ENCODE assay signal across 8 cellular contexts in genomic region chr17:81711814-81712467, GRCh38. TPM values are rescaled to one million over a fixed set of nuclear protein-coding genes. Genes with fewer than 3 reads are reported as not detected.
DNase-seq lines count a peak whose midpoint lies in the region; ATAC-seq and TF ChIP-seq lines count a peak whose summit lies in the region.

TSS of gene SLC25A10 (plus strand) at chr17:81712284. CDS start at chr17:81712427, 143 bp downstream.

- H3K4me2 ChIP-seq in Karpas-422 (ENCODE audit: low read depth, low read length, poor library complexity, severe bottlenecking) (peak within 1 kb of the TSS; percentile 94), neural cell (ENCODE audit: low read length) (peak within 1 kb of the TSS; percentile 51)

- H3K36me3 ChIP-seq in Karpas-422 (ENCODE audit: insufficient read depth, low read length) (peaks cover 7% of the 10 kb centered on the region; the same call in 1 of the 2 replicates), neural cell (ENCODE audit: insufficient read depth, low read length) (no peaks in the 10 kb centered on the region)

- DNase-seq in D341Med (ENCODE audit: low spot score) (peak; percentile 100), Karpas-422 (peak; percentile 94), fibroblast of villous mesenchyme (ENCODE audit: low read depth) (peak; percentile 68)
- DNase-seq in activated T-helper 9 cell treated with anti-CD3 and anti-CD28 coated beads, Interleukin-2, amount 50 U/mL, for 16 hours (ENCODE audit: low read depth), result peak; percentile 74
- peak; percentile 86 for DNase-seq in stimulated activated naive CD8-positive, alpha-beta T cell treated with anti-CD3 and anti-CD28 coated beads, Interleukin-15, Interleukin-2, amounts not matched to agents 100 U/mL and 50 U/mL, for 24 hours

- TF ChIP-seq POLR2A in Raji (IDR thresholded peaks at IDR 0.05; ENCODE audit: insufficient read depth, low read depth, low read length), result peak; percentile 53; the same call in 1 of the 2 replicates

- no peaks in the 10 kb centered on the region for H3K9me2 ChIP-seq in Karpas-422 (replicated peaks; ENCODE audit: insufficient read depth, low read length)
- no peaks in the 10 kb centered on the region for H3K9me2 ChIP-seq in neural cell (ENCODE audit: insufficient read depth, low read length)

- peak within 1 kb of the TSS; percentile 64 for H3K27ac ChIP-seq in Karpas-422 (ENCODE audit: low read length)
- no peak within 1 kb of the TSS for H3K27ac ChIP-seq in neural cell (ENCODE audit: low read length)

- H3K79me2 ChIP-seq in Karpas-422 (ENCODE audit: low read length) (peaks cover 22% of the 10 kb centered on the region), neural cell (replicated peaks; ENCODE audit: insufficient read depth, low read length) (no peaks in the 10 kb centered on the region)

- ATAC-seq in GM21528 (IDR thresholded peaks at IDR 0.05; ENCODE audit: low FRiP score, unreplicated experiment), result peak; percentile 52
- peak; percentile 86 for ATAC-seq in stimulated activated naive CD8-positive, alpha-beta T cell treated with anti-CD3 and anti-CD28 coated beads, Interleukin-15, Interleukin-2, amounts not matched to agents 100 U/mL and 50 U/mL, for 24 hours

- H3K27me3 ChIP-seq in Karpas-422 (ENCODE audit: low read length) (no peaks in the 10 kb centered on the region), neural cell (ENCODE audit: insufficient read depth, low read depth, low read length) (peaks cover 8% of the 10 kb centered on the region)

- H3F3A ChIP-seq in neural cell (ENCODE audit: insufficient read depth, low read length, poor library complexity, severe bottlenecking), result no peaks in the 10 kb centered on the region

- H3K9me3 ChIP-seq in Karpas-422 (ENCODE audit: low read length), result no peaks in the 10 kb centered on the region
- no peaks in the 10 kb centered on the region for H3K9me3 ChIP-seq in neural cell (ENCODE audit: low read length)

- TF ChIP-seq CTCF in fibroblast of villous mesenchyme (IDR thresholded peaks at IDR 0.05; ENCODE audit: insufficient read depth, low read depth, low read length), result no peak
- peak; percentile 49 for TF ChIP-seq CTCF in neural cell (IDR thresholded peaks at IDR 0.05; ENCODE audit: poor library complexity, severe bottlenecking)

- peaks cover 23% of the 10 kb centered on the region; the same call in 1 of the 2 replicates for H4K20me1 ChIP-seq in Karpas-422 (ENCODE audit: insufficient read depth, low read depth, low read length)
- H4K20me1 ChIP-seq in neural cell (ENCODE audit: insufficient read depth), result no peaks in the 10 kb centered on the region

- peak; percentile 10 for TF ChIP-seq EP300 in neural cell (conservative IDR thresholded peaks at IDR 0.05; ENCODE audit: poor library complexity, severe bottlenecking)

- H3K4me1 ChIP-seq in Karpas-422 (ENCODE audit: low read length), result peaks cover 29% of the 10 kb centered on the region

- peak within 1 kb of the TSS; percentile 85 for H3K9ac ChIP-seq in Karpas-422 (ENCODE audit: low read length)
- H3K9ac ChIP-seq in neural cell (ENCODE audit: low read length), result peak within 1 kb of the TSS; percentile 59

- TF ChIP-seq RAD21 in neural cell (conservative IDR thresholded peaks at IDR 0.05), result peak; percentile 11

- peak within 1 kb of the TSS; percentile 90 for H3K4me3 ChIP-seq in Karpas-422 (ENCODE audit: low read length)
- peak within 1 kb of the TSS; percentile 66 for H3K4me3 ChIP-seq in fibroblast of villous mesenchyme (ENCODE audit: low read depth, low read length)
- peak within 1 kb of the TSS; percentile 68 for H3K4me3 ChIP-seq in neural cell (ENCODE audit: low read length)

- H2AFZ ChIP-seq in Karpas-422 (ENCODE audit: low read length) (no peak within 1 kb of the TSS), neural cell (ENCODE audit: low read depth, low read length) (no peak within 1 kb of the TSS)

TF ChIP-seq in neural cell, 6 proteins besides CTCF, POLR2A, EP300 and RAD21:
- no peak for TF ChIP-seq SMC3 (conservative IDR thresholded peaks at IDR 0.05; ENCODE audit: poor library complexity)
- TF ChIP-seq EZH2 (IDR thresholded peaks at IDR 0.05; ENCODE audit: borderline replicate concordance, insufficient read depth, low read length, poor library complexity, severe bottlenecking), result no peak
- TF ChIP-seq TAF1 (IDR thresholded peaks at IDR 0.05; ENCODE audit: low read depth), result no peak
- no peak for TF ChIP-seq REST (IDR thresholded peaks at IDR 0.05; ENCODE audit: borderline replicate concordance)
- peak; percentile 17 for TF ChIP-seq POLR2AphosphoS5 (IDR thresholded peaks at IDR 0.05)
- peak; percentile 97 for TF ChIP-seq MXI1 (conservative IDR thresholded peaks at IDR 0.05; ENCODE audit: poor library complexity, severe bottlenecking)
TF ChIP-seq in neural cell: peak in this region for 2.

RNA-seq across cellular contexts. Expression of gene SLC25A10, which starts in this region (rescaled TPM):
- 8.6 and 15.0 TPM in 2 replicates for total RNA-seq in Karpas-422 (2014; rRNA removed; shearing (Covaris generic); ENCODE audit: low replicate concordance)
- total RNA-seq in fibroblast of villous mesenchyme, result 13.8 and 14.2 TPM in 2 replicates
- 8.7 and 10.3 TPM in 2 replicates for polyA plus RNA-seq in neural cell
- 10.2 and 10.4 TPM in 2 replicates for polyA minus RNA-seq in neural cell
